ENCODE assay signal across 6 cellular contexts in the genomic region with DNA sequence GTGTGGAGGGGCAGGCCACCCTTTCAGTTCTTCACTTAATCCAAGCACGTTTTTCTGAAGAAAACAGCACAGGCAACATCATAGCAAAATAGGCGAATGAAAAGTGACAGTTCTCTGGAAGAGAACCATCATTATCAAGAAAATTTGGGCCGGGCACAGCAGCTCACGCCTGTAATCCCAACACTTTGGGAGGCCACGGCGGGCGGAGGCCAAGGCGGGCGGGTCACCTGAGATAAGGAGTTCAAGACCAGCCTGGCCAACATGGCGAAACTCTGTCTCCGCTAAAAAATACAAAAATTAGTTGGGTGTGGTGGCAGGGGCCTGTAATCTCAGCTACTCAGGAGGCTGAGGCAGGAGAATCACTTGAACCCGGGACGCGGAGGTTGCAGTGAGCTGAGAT. TPM values are rescaled to one million over a fixed set of nuclear protein-coding genes. Genes with fewer than 3 reads are reported as not detected.
"Had no signal": no experiment of that assay in that cellular context is flagged by ENCODE, and none has a peak within 500 bp of the region (broad histone marks: within the 10 kb centered on the region; RNA-seq: fewer than 3 reads in every experiment).

No MANE protein-coding gene starts in this region.

RNA-seq across cellular contexts. Expression of a gene that starts 28.7 kb away (rescaled TPM):
- total RNA-seq: M059J, PC-3, Peyer's patch, Right ventricle myocardium superior, SJSA1 had no signal
- polyA plus RNA-seq: SK-N-SH had no signal

RNA-seq across cellular contexts. Expression of a gene that starts 57.6 kb away (rescaled TPM):
- total RNA-seq: M059J, PC-3, Peyer's patch, Right ventricle myocardium superior, SJSA1 had no signal
- polyA plus RNA-seq: SK-N-SH had no signal
